14 cellular contexts compared by ENCODE assay signal in genomic region chr4:99645036-99645435, GRCh38. TPM values are rescaled to one million over a fixed set of nuclear protein-coding genes. Genes with fewer than 3 reads are reported as not detected.
DNase-seq lines count a peak whose midpoint lies in the region; ATAC-seq and TF ChIP-seq lines count a peak whose summit lies in the region.
"Had no signal": no experiment of that assay in that cellular context is flagged by ENCODE, and none has a peak within 500 bp of the region (broad histone marks: within the 10 kb centered on the region; RNA-seq: fewer than 3 reads in every experiment).

No MANE protein-coding gene starts in this region.

- H3K4me1 Mint-ChIP-seq in WTC11 = peaks cover 60% of the 10 kb centered on the region
- H3K4me1 Mint-ChIP-seq: IgD-negative memory B cell had no signal

- no peak overlapping the region for H3K27ac Mint-ChIP-seq in WTC11
- H3K27ac Mint-ChIP-seq: IgD-negative memory B cell had no signal

- H3K79me1 ChIP-seq in neuronal stem cell (ENCODE audit: low read depth, low read length) = no peaks in the 10 kb centered on the region

- H3K27ac ChIP-seq in iPS DF 6.9 (ENCODE audit: low read length) (no peak overlapping the region), neuronal stem cell (replicated peaks; ENCODE audit: low read length) (no peak overlapping the region), mammary epithelial cell (ENCODE audit: insufficient read depth, low read depth, low read length) (no peak overlapping the region), lower lobe of right lung (no peak overlapping the region)
- H3K27ac ChIP-seq: A549, C4-2B had no signal

- H2AK5ac ChIP-seq in neuronal stem cell (ENCODE audit: low read depth, low read length) = no peak overlapping the region

- H3K27me3 ChIP-seq in H7 (ENCODE audit: control insufficient read depth, insufficient read depth, low read length) (peaks cover 3% of the 10 kb centered on the region; the same call in 1 of the 2 replicates), iPS DF 6.9 (ENCODE audit: control insufficient read depth, insufficient read depth, low read length) (peaks cover 2% of the 10 kb centered on the region; the same call in 1 of the 2 replicates), neuronal stem cell (ENCODE audit: control insufficient read depth in 3 of 3, insufficient read depth in 3 of 3, low read depth in 1 of 3, low read length in 3 of 3) (no peaks in the 10 kb centered on the region), mammary epithelial cell (ENCODE audit: insufficient read depth, low read length) (no peaks in the 10 kb centered on the region), lower lobe of right lung (ENCODE audit: low read depth) (no peaks in the 10 kb centered on the region)

- no TSS peak for BruUV-seq in mammary epithelial cell (replicated peaks; lab: Mats Ljungman, UMichigan)

- H3K9me3 ChIP-seq in iPS DF 6.9 (ENCODE audit: control insufficient read depth, insufficient read depth, low read length) (no peaks in the 10 kb centered on the region), neuronal stem cell (replicated peaks in 1 of 2; ENCODE audit: control insufficient read depth in 2 of 2, insufficient read depth in 1 of 2, low read depth in 1 of 2, low read length in 2 of 2) (no peaks in the 10 kb centered on the region), mammary epithelial cell (replicated peaks; ENCODE audit: insufficient read depth, low read length) (no peaks in the 10 kb centered on the region), lower lobe of right lung (no peaks in the 10 kb centered on the region)
- H3K9me3 ChIP-seq: A549, HAP-1 had no signal

- no peaks in the 10 kb centered on the region for H3K9me3 Mint-ChIP-seq in WTC11
- H3K9me3 Mint-ChIP-seq: IgD-negative memory B cell had no signal

- H3K23ac ChIP-seq in neuronal stem cell (ENCODE audit: low read depth, low read length, poor library complexity) = no peak overlapping the region

- H3K36me3 ChIP-seq in H7 (replicated peaks; ENCODE audit: control insufficient read depth, insufficient read depth, low read length) = no peaks in the 10 kb centered on the region
- no peaks in the 10 kb centered on the region for H3K36me3 ChIP-seq in iPS DF 6.9 (ENCODE audit: control insufficient read depth, insufficient read depth, low read length)
- H3K36me3 ChIP-seq in neuronal stem cell (replicated peaks in 1 of 2; ENCODE audit: control insufficient read depth in 2 of 2, insufficient read depth in 2 of 2, low read length in 2 of 2) = no peaks in the 10 kb centered on the region
- no peaks in the 10 kb centered on the region for H3K36me3 ChIP-seq in mammary epithelial cell (ENCODE audit: insufficient read depth, low read length)
- no peaks in the 10 kb centered on the region for H3K36me3 ChIP-seq in lower lobe of right lung
- H3K36me3 ChIP-seq: HAP-1 had no signal

- peaks cover 75% of the 10 kb centered on the region for H3K27me3 Mint-ChIP-seq in WTC11 (ENCODE audit: low read depth)

- in situ Hi-C loops in mammary epithelial cell (cut with MboI; ENCODE audit: low sequenced_read_pairs in 2 of 2) = no loop called here

- H4K20me1 ChIP-seq in mammary epithelial cell (ENCODE audit: insufficient read depth, low read length) = no peaks in the 10 kb centered on the region

- no peak overlapping the region for H3K9ac ChIP-seq in neuronal stem cell (ENCODE audit: low read depth, low read length, poor library complexity)
- H3K9ac ChIP-seq in mammary epithelial cell (ENCODE audit: insufficient read depth, low read length) = no peak overlapping the region

- H4K91ac ChIP-seq in neuronal stem cell (ENCODE audit: low read depth, low read length, poor library complexity) = no peak overlapping the region

- ATAC-seq in WTC11 (peak; percentile 95), lower lobe of right lung (no peak)
- no peak for ATAC-seq in stimulated activated naive CD8-positive, alpha-beta T cell treated with anti-CD3 and anti-CD28 coated beads, Interleukin-15, Interleukin-2, amounts not matched to agents 100 U/mL and 50 U/mL, for 24 hours
- ATAC-seq: A549 had no signal

- no peaks in the 10 kb centered on the region for H3K36me3 Mint-ChIP-seq in WTC11

- H3K4ac ChIP-seq in neuronal stem cell (ENCODE audit: low read length) = no peak overlapping the region

- no peak overlapping the region for H2BK120ac ChIP-seq in neuronal stem cell (ENCODE audit: low read depth, low read length)

- H3K14ac ChIP-seq in neuronal stem cell (ENCODE audit: low read length) = no peak overlapping the region

- intact Hi-C loops in mammary epithelial cell (cut with micrococcal nuclease) (no loop called here), lower lobe of right lung (cut with DNase I) (no loop called here)

- no peak overlapping the region for H4K8ac ChIP-seq in neuronal stem cell (ENCODE audit: low read depth, low read length)

- no peak for TF ChIP-seq CTCF in WTC11 (IDR thresholded peaks at IDR 0.05)
- no peak for TF ChIP-seq CTCF in mammary epithelial cell (conservative IDR thresholded peaks at IDR 0.05 in 1 of 2, IDR thresholded peaks at IDR 0.05 in 1 of 2; ENCODE audit: extremely low read depth in 1 of 2, insufficient read depth in 1 of 2, low read depth in 1 of 2, low read length in 2 of 2)
- TF ChIP-seq CTCF in lower lobe of right lung (IDR thresholded peaks at IDR 0.05) = no peak

- H2BK5ac ChIP-seq in neuronal stem cell (ENCODE audit: low read length) = no peak overlapping the region

- H2AFZ ChIP-seq in neuronal stem cell (ENCODE audit: low read length) (peak overlapping the region; percentile 50), mammary epithelial cell (ENCODE audit: low read depth, low read length) (no peak overlapping the region)

- peak overlapping the region; percentile 24 for H3K4me3 Mint-ChIP-seq in WTC11
- H3K4me3 Mint-ChIP-seq: IgD-negative memory B cell had no signal

- no peak overlapping the region for H2BK12ac ChIP-seq in neuronal stem cell (ENCODE audit: low read length)

- CTCF ChIA-PET in WTC11 (lab: Charles Lee) = interaction anchor here (0.7 to 1.9 kb wide), 5 partner anchors 36 to 166 kb away, joined by 3 to 11 read pairs (median 5); no protein-coding TSS in a partner anchor
- CTCF ChIA-PET in mammary epithelial cell (lab: Charles Lee; ENCODE audit: low non-redundant PET) = no interaction called here

- H3K4me1 ChIP-seq in iPS DF 6.9 (ENCODE audit: control insufficient read depth, insufficient read depth, low read length) = peaks cover 4% of the 10 kb centered on the region; the same call in 1 of the 2 replicates
- peaks cover 4 to 34% of the 10 kb centered on the region in 2 donors for H3K4me1 ChIP-seq in neuronal stem cell (ENCODE audit: control insufficient read depth in 2 of 2, insufficient read depth in 1 of 2, low read depth in 1 of 2, low read length in 2 of 2)
- H3K4me1 ChIP-seq in mammary epithelial cell (ENCODE audit: insufficient read depth, low read length) = no peaks in the 10 kb centered on the region
- H3K4me1 ChIP-seq in lower lobe of right lung = peaks cover 3% of the 10 kb centered on the region
- H3K4me1 ChIP-seq: A549 had no signal

- DNase-seq in H7 (peak; percentile 55), WTC11 (ENCODE audit: low spot score) (no peak), iPS DF 6.9 (ENCODE audit: low read depth, low spot score) (peak; percentile 64), neuronal stem cell (ENCODE audit: low spot score) (peak; percentile 32), mammary epithelial cell (no peak), SHP77 (lab: John Stamatoyannopoulos, UW) (no peak), lower lobe of right lung (no peak)
- DNase-seq in stimulated activated naive CD8-positive, alpha-beta T cell treated with anti-CD3 and anti-CD28 coated beads, Interleukin-15, Interleukin-2, amounts not matched to agents 100 U/mL and 50 U/mL, for 24 hours = no peak
- DNase-seq: NCI-H1930, NCI-H2171 treated with DMSO at 0.1 percent for 48 hours had no signal

- H3K18ac ChIP-seq in neuronal stem cell (ENCODE audit: low read length) = no peak overlapping the region

- dilution Hi-C loops in mammary epithelial cell (cut with HindIII; ENCODE audit: low sequenced_read_pairs) = no loop called here

- POLR2A ChIA-PET in WTC11 (lab: Charles Lee) = interaction anchor here (0.7 kb wide), 1 partner anchor 49 kb away, joined by 6 read pairs; no protein-coding TSS in a partner anchor

- no peak overlapping the region for H2BK15ac ChIP-seq in neuronal stem cell (ENCODE audit: low read length)

- H3K79me2 ChIP-seq in mammary epithelial cell (ENCODE audit: insufficient read depth, low read length) = no peaks in the 10 kb centered on the region

- WGBS in iPS DF 6.9 (ENCODE audit: insufficient coverage, insufficient read length) = no CpG with 5 or more reads among the region's 1 CpG
- WGBS in neuronal stem cell (ENCODE audit: extremely low coverage in 2 of 2, insufficient read length in 2 of 2, insufficient replicate concordance in 1 of 2), 2 donors = no CpG with 5 or more reads among the region's 1 CpG
- WGBS in mammary epithelial cell (ENCODE audit: low coverage, missing lambda C conversion rate) = 88% methylated on average over 1 of the region's 1 CpG

- H3K4me2 ChIP-seq in neuronal stem cell (ENCODE audit: insufficient read depth, low read length, poor library complexity, severe bottlenecking) (no peak overlapping the region), mammary epithelial cell (ENCODE audit: insufficient read depth, low read depth, low read length) (no peak overlapping the region)
- H3K4me2 ChIP-seq: A549 had no signal

- H3K4me3 ChIP-seq in H7 (ENCODE audit: insufficient read depth, low read depth, low read length) = no peak overlapping the region
- no peak overlapping the region for H3K4me3 ChIP-seq in iPS DF 6.9 (ENCODE audit: low read length)
- no peak overlapping the region for H3K4me3 ChIP-seq in neuronal stem cell (ENCODE audit: low read length in 2 of 2)
- no peak overlapping the region for H3K4me3 ChIP-seq in mammary epithelial cell (replicated peaks in 1 of 3; ENCODE audit: insufficient read depth in 1 of 3, low read depth in 2 of 3, low read length in 3 of 3)
- no peak overlapping the region for H3K4me3 ChIP-seq in lower lobe of right lung
- H3K4me3 ChIP-seq: A549, HAP-1 had no signal

TF ChIP-seq in WTC11, 78 proteins besides CTCF, POLR2A, EP300 and RAD21 (continues in another document):
- TF ChIP-seq NFYB (CRISPR knock-in tag; conservative IDR thresholded peaks at IDR 0.05; ENCODE audit: low read depth) (no peak), CBFB (CRISPR knock-in tag; IDR thresholded peaks at IDR 0.05; ENCODE audit: low read depth) (no peak), ELF4 (CRISPR knock-in tag; IDR thresholded peaks at IDR 0.05; ENCODE audit: low read depth) (no peak), ZMAT4 (CRISPR knock-in tag; IDR thresholded peaks at IDR 0.05) (no peak), SMAD3 (CRISPR knock-in tag; IDR thresholded peaks at IDR 0.05; ENCODE audit: borderline replicate concordance) (no peak)

RNA-seq across cellular contexts. Expression of gene C4orf54, which starts 12.6 kb away (rescaled TPM):
- not detected in 2 replicates for total RNA-seq in H7 (2014; rRNA removed; shearing (Covaris generic))
- total RNA-seq in WTC11 (2021) (not detected in 3 replicates), mammary epithelial cell (under 1 TPM in 1 of 2 donors, not detected in 1; 0.50 TPM), lower lobe of right lung (not detected)
- polyA plus RNA-seq in neuronal stem cell (2013, experiment 1 of 2) = not detected
- polyA plus RNA-seq in neuronal stem cell (2013, experiment 2 of 2) = not detected
- under 0.01 TPM for polyA plus RNA-seq in mammary epithelial cell
- polyA minus RNA-seq in mammary epithelial cell = not detected
- polyA plus RNA-seq: A549, IgD-negative memory B cell had no signal

Comparison
In these comparisons a context has a peak if more than half of its experiments do, and no peak if none do; other contexts are left out.
1. DNase-seq: peak in H7 (single experiment), iPS DF 6.9 (single experiment) and neuronal stem cell (single experiment); none in WTC11 (single experiment), mammary epithelial cell (single experiment), stimulated activated naive CD8-positive, alpha-beta T cell treated with anti-CD3 and anti-CD28 coated beads, Interleukin-15, Interleukin-2, amounts not matched to agents 100 U/mL and 50 U/mL, for 24 hours (single experiment), SHP77 (0 of 2) and lower lobe of right lung (single experiment).